Comparison of ENCODE assay signal across 8 cellular contexts in genomic region chr17:35368086-35368824, GRCh38. TPM values are rescaled to one million over a fixed set of nuclear protein-coding genes. Genes with fewer than 3 reads are reported as not detected.
DNase-seq lines count a peak whose midpoint lies in the region; ATAC-seq and TF ChIP-seq lines count a peak whose summit lies in the region.

No MANE protein-coding gene starts in this region.

- H3K4me1 ChIP-seq in SJCRH30 = no peaks in the 10 kb centered on the region

- POLR2A ChIA-PET in activated CD4-positive, alpha-beta T cell treated with anti-CD3 and anti-CD28 coated beads for 36 hours (lab: Charles Lee) = interaction anchor here (0.7 kb wide), 1 partner anchor 426 kb away, joined by 3 read pairs; no protein-coding TSS in a partner anchor

- H3K4me3 ChIP-seq in fibroblast of pulmonary artery (replicated peaks; ENCODE audit: low read depth, low read length) (no peak overlapping the region), SJCRH30 (no peak overlapping the region)

- H3K27me3 Mint-ChIP-seq in activated CD4-positive, alpha-beta T cell treated with anti-CD3 and anti-CD28 coated beads for 36 hours = peaks cover 1% of the 10 kb centered on the region

- peaks cover 47% of the 10 kb centered on the region for H3K4me1 Mint-ChIP-seq in activated CD4-positive, alpha-beta T cell treated with anti-CD3 and anti-CD28 coated beads for 36 hours

- no peak overlapping the region for H3K27ac ChIP-seq in SJCRH30

- peaks cover 7% of the 10 kb centered on the region for H3K9me3 ChIP-seq in SJCRH30 (replicated peaks)

- H3K27ac Mint-ChIP-seq in activated CD4-positive, alpha-beta T cell treated with anti-CD3 and anti-CD28 coated beads for 36 hours = peak overlapping the region; percentile 39

- intact Hi-C loops in activated CD4-positive, alpha-beta T cell treated with anti-CD3 and anti-CD28 coated beads for 36 hours (cut with DNase I, micrococcal nuclease) = no loop called here

- H3K27me3 ChIP-seq in SJCRH30 = no peaks in the 10 kb centered on the region; the same call in 1 of the 2 replicates

- DNase-seq in activated CD4-positive, alpha-beta T cell treated with anti-CD3 and anti-CD28 coated beads for 36 hours = peak; percentile 30
- DNase-seq in activated CD4-positive, alpha-beta T cell treated with anti-CD3 and anti-CD28 coated beads, Interleukin-2, amount 50 U/mL, for 48 hours = no peak
- DNase-seq in MV-4-11 (lab: John Stamatoyannopoulos, UW) = peak; percentile 96
- peak; percentile 39 for DNase-seq in fibroblast of pulmonary artery (ENCODE audit: low read depth)
- no peak for DNase-seq in SJCRH30
- DNase-seq in NCI-H446 (lab: John Stamatoyannopoulos, UW) = no peak
- no peak for DNase-seq in NCI-H187 treated with DMSO at 0.1 percent for 48 hours (lab: John Stamatoyannopoulos, UW)

- ATAC-seq in activated CD4-positive, alpha-beta T cell treated with anti-CD3 and anti-CD28 coated beads for 36 hours = peak; percentile 91
- peak; percentile 95 for ATAC-seq in HG02588 (IDR thresholded peaks at IDR 0.05; ENCODE audit: unreplicated experiment)

- CTCF ChIA-PET in activated CD4-positive, alpha-beta T cell treated with anti-CD3 and anti-CD28 coated beads for 36 hours (lab: Charles Lee) = interaction anchor here (0.5 to 1.4 kb wide), 6 partner anchors 9 to 173 kb away, joined by 3 to 4 read pairs (median 3); no protein-coding TSS in a partner anchor

- peaks cover 20% of the 10 kb centered on the region for H3K9me3 Mint-ChIP-seq in activated CD4-positive, alpha-beta T cell treated with anti-CD3 and anti-CD28 coated beads for 36 hours (ENCODE audit: low read depth)

- no peaks in the 10 kb centered on the region for H3K36me3 ChIP-seq in SJCRH30

- no peak for TF ChIP-seq CTCF in fibroblast of pulmonary artery (IDR thresholded peaks at IDR 0.05; ENCODE audit: low read length, missing control alignments)

- no peak overlapping the region for H3K4me3 Mint-ChIP-seq in activated CD4-positive, alpha-beta T cell treated with anti-CD3 and anti-CD28 coated beads for 36 hours

- H3K36me3 Mint-ChIP-seq in activated CD4-positive, alpha-beta T cell treated with anti-CD3 and anti-CD28 coated beads for 36 hours (ENCODE audit: low read depth) = peaks cover 67% of the 10 kb centered on the region

RNA-seq across cellular contexts. Expression of gene SLFN11, which starts 5.2 kb away (rescaled TPM):
- 10 to 100 TPM; 63.7 to 67.9 TPM for total RNA-seq in activated CD4-positive, alpha-beta T cell treated with anti-CD3 and anti-CD28 coated beads for 36 hours
- total RNA-seq in SJCRH30 (2014; rRNA removed; shearing (Covaris generic)) = 16.5 and 18.6 TPM in 2 replicates

Comparison
In these comparisons a context has a peak if more than half of its experiments do, and no peak if none do; other contexts are left out.
1. DNase-seq: peak in activated CD4-positive, alpha-beta T cell treated with anti-CD3 and anti-CD28 coated beads for 36 hours (single experiment), MV-4-11 (single experiment) and fibroblast of pulmonary artery (single experiment); none in activated CD4-positive, alpha-beta T cell treated with anti-CD3 and anti-CD28 coated beads, Interleukin-2, amount 50 U/mL, for 48 hours (0 of 2), SJCRH30 (0 of 2), NCI-H446 (0 of 2) and NCI-H187 treated with DMSO at 0.1 percent for 48 hours (single experiment).